Comparison of ENCODE assay signal across 8 cellular contexts in the genomic region with DNA sequence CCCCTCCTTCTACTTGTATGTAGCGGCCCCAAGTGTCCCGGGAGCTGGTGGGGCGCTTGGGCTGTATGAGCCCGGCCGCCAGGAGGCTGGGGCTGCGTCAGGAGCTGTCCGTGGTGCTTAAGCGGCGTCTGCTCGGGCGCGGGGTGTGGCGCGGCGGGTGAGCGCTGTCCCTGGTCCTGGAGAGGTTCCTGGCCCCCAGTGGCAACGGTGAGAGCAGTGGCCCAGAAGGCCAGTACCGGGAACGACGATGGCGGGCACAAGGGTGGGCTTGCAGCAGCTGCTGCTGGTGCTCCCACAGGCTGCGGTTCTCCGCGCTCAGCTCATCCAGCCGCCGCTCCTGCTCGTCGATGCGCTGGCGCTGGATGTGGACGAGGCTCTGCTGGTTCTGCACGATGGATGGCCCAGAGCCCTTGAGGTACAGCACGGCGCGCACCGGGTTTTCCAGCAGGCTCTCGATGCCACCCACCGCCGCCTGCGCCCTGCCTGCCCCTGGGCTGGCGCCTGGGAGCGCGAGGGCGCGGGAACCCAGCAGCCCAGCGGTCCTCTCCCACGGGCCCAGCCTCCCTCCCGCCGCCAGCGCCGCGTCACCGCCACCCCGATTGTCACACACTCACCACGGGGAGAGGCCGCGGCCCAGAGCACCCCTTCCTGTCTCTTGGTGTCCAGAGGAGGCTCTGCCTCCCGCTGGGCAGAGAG. TPM values are rescaled to one million over a fixed set of nuclear protein-coding genes. Genes with fewer than 3 reads are reported as not detected.
DNase-seq lines count a peak whose midpoint lies in the region; ATAC-seq and TF ChIP-seq lines count a peak whose summit lies in the region.

No MANE protein-coding gene starts in this region.

- ATAC-seq in GM21381 (IDR thresholded peaks at IDR 0.05; ENCODE audit: unreplicated experiment): no peak

- DNase-seq in GM19240 (ENCODE audit: insufficient read length, low spot score) (peak; percentile 8), NOMO-1 (lab: John Stamatoyannopoulos, UW; ENCODE audit: unreplicated experiment in 2 of 2) (peak; percentile 53 to 64), activated T-cell treated with anti-CD3 and anti-CD28 coated beads for 1 hour (ENCODE audit: low read depth) (peak; percentile 67), epithelial cell of proximal tubule (ENCODE audit: low read depth) (no peak), mucosa of gallbladder (ENCODE audit: low spot score) (peak; percentile 81), NCI-H2107 treated with DMSO at 0.1 percent for 48 hours (lab: John Stamatoyannopoulos, UW; ENCODE audit: unreplicated experiment) (no peak)
- DNase-seq in stimulated activated CD8-positive, alpha-beta memory T cell treated with anti-CD3 and anti-CD28 coated beads, Interleukin-4, amount 100 ng/mL, for 4 hours (ENCODE audit: low read depth in 2 of 2, low spot score in 1 of 2): peak; percentile 19 to 28

- TF ChIP-seq CTCF in epithelial cell of proximal tubule (conservative IDR thresholded peaks at IDR 0.05; ENCODE audit: low read depth, low read length): peak; percentile 41

- H3K4me3 ChIP-seq in epithelial cell of proximal tubule (ENCODE audit: low read depth, low read length): no peak overlapping the region

RNA-seq across cellular contexts. Expression of gene FKBP4, which starts 41.9 kb away (rescaled TPM):
- total RNA-seq in epithelial cell of proximal tubule: 51.9 and 87.3 TPM in 2 replicates
- total RNA-seq in mucosa of gallbladder: 140 TPM

RNA-seq across cellular contexts. Expression of gene ITFG2, which starts 59.6 kb away (rescaled TPM):
- total RNA-seq in epithelial cell of proximal tubule: 26.3 and 35.1 TPM in 2 replicates
- total RNA-seq in mucosa of gallbladder: 43.4 TPM

Comparison
In these comparisons a context has a peak if more than half of its experiments do, and no peak if none do; other contexts are left out.
1. DNase-seq: peak in GM19240 (single experiment), NOMO-1 (2 of 2), activated T-cell treated with anti-CD3 and anti-CD28 coated beads for 1 hour (single experiment), mucosa of gallbladder (single experiment) and stimulated activated CD8-positive, alpha-beta memory T cell treated with anti-CD3 and anti-CD28 coated beads, Interleukin-4, amount 100 ng/mL, for 4 hours (2 of 2); none in epithelial cell of proximal tubule (single experiment) and NCI-H2107 treated with DMSO at 0.1 percent for 48 hours (single experiment).